6 cellular contexts compared by ENCODE assay signal in genomic region chr17:81868674-81869220, GRCh38. TPM values are rescaled to one million over a fixed set of nuclear protein-coding genes. Genes with fewer than 3 reads are reported as not detected.
DNase-seq lines count a peak whose midpoint lies in the region.

No MANE protein-coding gene starts in this region.

- no peak overlapping the region for H3K4me3 ChIP-seq in urinary bladder (ENCODE audit: low read depth, low read length)

- 54% methylated on average over 30 of the region's 30 CpGs for WGBS in urinary bladder

- in situ Hi-C loops in Caki2 (cut with HindIII; ENCODE audit: low pct_unique_long_range_greater_than_20kb, low sequenced_read_pairs): no loop called here

- peak overlapping the region; percentile 53 for H3K27ac ChIP-seq in urinary bladder (ENCODE audit: low read depth)

- H3K4me1 ChIP-seq in urinary bladder (ENCODE audit: insufficient read depth): no peaks in the 10 kb centered on the region

- no peaks in the 10 kb centered on the region for H3K36me3 ChIP-seq in urinary bladder (ENCODE audit: insufficient read depth)

- DNase-seq in Caki2 (ENCODE audit: low read depth) (peak; percentile 79), RKO (ENCODE audit: low spot score) (peak; percentile 89), glomerular visceral epithelial cell (ENCODE audit: extremely low spot score) (peak; percentile 94), nucleus accumbens (lab: John Stamatoyannopoulos, UW) (no peak), COR-L47 (lab: John Stamatoyannopoulos, UW) (no peak)

RNA-seq across cellular contexts. Expression of gene ARHGDIA, which starts 2.4 kb away (rescaled TPM):
- total RNA-seq in Caki2 (2014; rRNA removed; shearing (Covaris generic); ENCODE audit: low replicate concordance): 117 and 146 TPM in 2 replicates
- 31.0 TPM for total RNA-seq in urinary bladder
- 277 TPM for polyA plus RNA-seq in urinary bladder

RNA-seq across cellular contexts. Expression of gene P4HB, which starts 8.4 kb away (rescaled TPM):
- 653 and 796 TPM in 2 replicates for total RNA-seq in Caki2 (2014; rRNA removed; shearing (Covaris generic); ENCODE audit: low replicate concordance)
- total RNA-seq in urinary bladder: 262 TPM
- 367 TPM for polyA plus RNA-seq in urinary bladder

RNA-seq across cellular contexts. Expression of gene ALYREF, which starts 22.6 kb away (rescaled TPM):
- total RNA-seq in Caki2 (2014; rRNA removed; shearing (Covaris generic); ENCODE audit: low replicate concordance): 279 and 312 TPM in 2 replicates
- 51.3 TPM for total RNA-seq in urinary bladder
- 47.6 TPM for polyA plus RNA-seq in urinary bladder

RNA-seq across cellular contexts. Expression of gene ANAPC11, which starts 22.8 kb away (rescaled TPM):
- 220 and 309 TPM in 2 replicates for total RNA-seq in Caki2 (2014; rRNA removed; shearing (Covaris generic); ENCODE audit: low replicate concordance)
- total RNA-seq in urinary bladder: 51.6 TPM
- polyA plus RNA-seq in urinary bladder: 245 TPM

RNA-seq across cellular contexts. Expression of gene NPB, which starts 33.3 kb away (rescaled TPM):
- 0.07 and 5.4 TPM in 2 replicates for total RNA-seq in Caki2 (2014; rRNA removed; shearing (Covaris generic); ENCODE audit: low replicate concordance)
- 0.69 TPM for total RNA-seq in urinary bladder
- polyA plus RNA-seq in urinary bladder: 0.85 TPM

Comparison
In these comparisons a context has a peak if more than half of its experiments do, and no peak if none do; other contexts are left out.
1. DNase-seq: peak in Caki2 (single experiment), RKO (single experiment) and glomerular visceral epithelial cell (single experiment); none in nucleus accumbens (0 of 56) and COR-L47 (single experiment).